18 cellular contexts compared by ENCODE assay signal in the genomic region with DNA sequence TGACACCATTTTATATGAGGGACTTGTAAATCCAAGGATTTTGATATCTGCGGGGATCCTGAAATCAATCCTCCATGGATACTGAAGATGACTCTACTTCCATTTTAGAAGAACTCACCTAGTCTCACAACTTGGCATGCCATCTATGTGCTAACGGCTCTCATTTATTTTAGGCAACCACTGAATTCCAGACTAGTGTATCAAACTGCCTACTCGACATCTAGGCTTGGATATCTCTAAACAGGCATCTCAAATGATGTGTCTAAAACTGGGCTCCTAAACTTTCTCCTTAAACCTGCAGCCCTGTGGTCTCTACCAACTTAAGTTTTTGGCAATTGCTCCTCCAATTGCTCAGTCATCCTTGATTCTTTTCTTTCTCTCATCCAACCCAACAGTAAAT.
"Had no signal": no experiment of that assay in that cellular context is flagged by ENCODE, and none has a peak within 500 bp of the region (broad histone marks: within the 10 kb centered on the region; RNA-seq: fewer than 3 reads in every experiment).

No MANE protein-coding gene starts in this region.

- ATAC-seq: activated CD8-positive, alpha-beta T cell treated with anti-CD3 and anti-CD28 coated beads, Interleukin-2, amount 10 ng/mL, durations not matched to agents 7 days and 5 days; foreskin keratinocyte; left lung; stimulated activated naive CD8-positive, alpha-beta T cell treated with anti-CD3 and anti-CD28 coated beads, Interleukin-15, amount 100 ng/mL, for 72 hours; T-helper 17 cell; upper lobe of right lung; WTC11 had no signal

- H3K4me1 ChIP-seq: esophagus squamous epithelium, left lung, testis, upper lobe of right lung had no signal

- H3K27ac ChIP-seq: esophagus squamous epithelium, foreskin keratinocyte, left lung, sigmoid colon, testis, upper lobe of right lung had no signal

- H3K9me3 ChIP-seq: esophagus squamous epithelium, left lung, sigmoid colon, testis, upper lobe of right lung had no signal

- DNase-seq: activated CD4-positive, alpha-beta T cell treated with anti-CD3 and anti-CD28 coated beads for 48 hours; activated CD8-positive, alpha-beta memory T cell treated with anti-CD3 and anti-CD28 coated beads, Interleukin-2, amount 50 U/mL, for 48 hours; activated CD8-positive, alpha-beta T cell treated with anti-CD3 and anti-CD28 coated beads, Interleukin-2, amount 10 ng/mL, durations not matched to agents 7 days and 5 days; activated naive CD4-positive, alpha-beta T cell; amniotic stem cell; esophagus squamous epithelium; foreskin keratinocyte; head of caudate nucleus; left lung; mesendoderm; sigmoid colon; stimulated activated CD4-positive, alpha-beta T cell treated with anti-CD3 and anti-CD28 coated beads, Interleukin-2, amount 100 ng/mL, for 48 hours; stimulated activated CD8-positive, alpha-beta memory T cell treated with anti-CD3 and anti-CD28 coated beads, Interleukin-4, amount 100 ng/mL, for 48 hours; stimulated activated naive CD8-positive, alpha-beta T cell treated with anti-CD3 and anti-CD28 coated beads, Interleukin-15, amount 100 ng/mL, for 72 hours; T-helper 17 cell; testis; upper lobe of right lung had no signal

- H3K27me3 ChIP-seq: esophagus squamous epithelium, foreskin keratinocyte, left lung, sigmoid colon, testis, upper lobe of right lung had no signal

- H3K4me3 ChIP-seq: esophagus squamous epithelium, left lung, sigmoid colon, testis, upper lobe of right lung had no signal
